1 cellular context compared by ENCODE assay signal in the genomic region with DNA sequence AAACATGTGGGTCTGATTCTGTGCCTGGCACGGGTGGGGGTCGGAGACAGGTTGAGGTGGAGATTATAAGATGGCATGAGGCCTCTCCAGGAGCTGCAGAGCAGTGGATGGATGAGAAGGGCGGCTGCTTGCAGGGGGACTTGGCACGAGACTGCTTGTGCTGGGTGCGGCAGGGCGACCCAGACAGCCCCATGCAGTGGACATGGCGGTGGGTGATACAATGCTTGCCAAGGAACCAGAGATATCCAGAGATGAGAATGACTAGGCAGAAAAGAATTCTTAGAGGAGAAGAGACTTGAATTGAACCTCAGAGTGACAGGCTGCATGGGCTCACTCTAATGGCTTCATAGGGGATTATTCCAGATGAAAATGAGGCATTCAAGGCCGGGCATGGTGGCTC.
TF ChIP-seq lines count a peak whose summit lies in the region.

No MANE protein-coding gene starts in this region.

TF ChIP-seq in WTC11, 78 proteins besides CTCF, POLR2A, EP300 and RAD21 (continued from another document):
- TF ChIP-seq, protein P1, sequence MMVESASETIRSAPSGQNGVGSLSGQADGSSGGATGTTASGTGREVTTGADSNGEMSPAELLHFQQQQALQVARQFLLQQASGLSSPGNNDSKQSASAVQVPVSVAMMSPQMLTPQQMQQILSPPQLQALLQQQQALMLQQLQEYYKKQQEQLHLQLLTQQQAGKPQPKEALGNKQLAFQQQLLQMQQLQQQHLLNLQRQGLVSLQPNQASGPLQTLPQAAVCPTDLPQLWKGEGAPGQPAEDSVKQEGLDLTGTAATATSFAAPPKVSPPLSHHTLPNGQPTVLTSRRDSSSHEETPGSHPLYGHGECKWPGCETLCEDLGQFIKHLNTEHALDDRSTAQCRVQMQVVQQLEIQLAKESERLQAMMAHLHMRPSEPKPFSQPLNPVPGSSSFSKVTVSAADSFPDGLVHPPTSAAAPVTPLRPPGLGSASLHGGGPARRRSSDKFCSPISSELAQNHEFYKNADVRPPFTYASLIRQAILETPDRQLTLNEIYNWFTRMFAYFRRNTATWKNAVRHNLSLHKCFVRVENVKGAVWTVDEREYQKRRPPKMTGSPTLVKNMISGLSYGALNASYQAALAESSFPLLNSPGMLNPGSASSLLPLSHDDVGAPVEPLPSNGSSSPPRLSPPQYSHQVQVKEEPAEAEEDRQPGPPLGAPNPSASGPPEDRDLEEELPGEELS (CRISPR knock-in tag; IDR thresholded peaks at IDR 0.05), result no peak
- no peak for TF ChIP-seq ZNF138 (CRISPR knock-in tag; conservative IDR thresholded peaks at IDR 0.05)
- no peak for TF ChIP-seq ZNF671 (CRISPR knock-in tag; IDR thresholded peaks at IDR 0.05)
- no peak for TF ChIP-seq MLX (CRISPR knock-in tag; IDR thresholded peaks at IDR 0.05)
- TF ChIP-seq, protein P2, sequence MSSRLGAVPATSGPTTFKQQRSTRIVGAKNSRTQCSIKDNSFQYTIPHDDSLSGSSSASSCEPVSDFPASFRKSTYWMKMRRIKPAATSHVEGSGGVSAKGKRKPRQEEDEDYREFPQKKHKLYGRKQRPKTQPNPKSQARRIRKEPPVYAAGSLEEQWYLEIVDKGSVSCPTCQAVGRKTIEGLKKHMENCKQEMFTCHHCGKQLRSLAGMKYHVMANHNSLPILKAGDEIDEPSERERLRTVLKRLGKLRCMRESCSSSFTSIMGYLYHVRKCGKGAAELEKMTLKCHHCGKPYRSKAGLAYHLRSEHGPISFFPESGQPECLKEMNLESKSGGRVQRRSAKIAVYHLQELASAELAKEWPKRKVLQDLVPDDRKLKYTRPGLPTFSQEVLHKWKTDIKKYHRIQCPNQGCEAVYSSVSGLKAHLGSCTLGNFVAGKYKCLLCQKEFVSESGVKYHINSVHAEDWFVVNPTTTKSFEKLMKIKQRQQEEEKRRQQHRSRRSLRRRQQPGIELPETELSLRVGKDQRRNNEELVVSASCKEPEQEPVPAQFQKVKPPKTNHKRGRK (CRISPR knock-in tag; IDR thresholded peaks at IDR 0.05; ENCODE audit: borderline replicate concordance), result no peak
- no peak for TF ChIP-seq NFE2L1 (CRISPR knock-in tag; IDR thresholded peaks at IDR 0.05)
- TF ChIP-seq ZBTB43 (CRISPR knock-in tag; IDR thresholded peaks at IDR 0.05), result no peak
- no peak for TF ChIP-seq ATF1 (CRISPR knock-in tag; IDR thresholded peaks at IDR 0.05)
